ENCODE assay signal across 25 cellular contexts in the genomic region with DNA sequence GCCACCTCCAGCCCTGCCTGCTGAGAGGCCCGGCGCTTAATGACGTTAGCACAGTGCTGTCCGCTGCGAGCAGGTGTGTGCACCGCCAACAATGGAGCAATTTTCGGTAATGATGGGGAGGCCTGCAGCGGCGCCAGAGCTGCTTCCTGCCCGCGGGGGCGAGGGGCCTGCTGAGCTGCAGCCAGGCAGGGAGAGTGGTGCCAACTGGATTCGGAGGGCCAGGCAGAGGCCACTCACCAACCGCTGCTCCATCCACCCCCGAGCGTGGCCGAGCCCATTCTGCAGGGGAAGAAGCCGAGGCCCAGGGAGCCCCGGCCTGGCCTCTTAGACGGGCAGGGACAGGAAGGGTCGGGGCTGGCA. TPM values are rescaled to one million over a fixed set of nuclear protein-coding genes. Genes with fewer than 3 reads are reported as not detected.
DNase-seq lines count a peak whose midpoint lies in the region; ATAC-seq lines count a peak whose summit lies in the region.
"Had no signal": no experiment of that assay in that cellular context is flagged by ENCODE, and none has a peak within 500 bp of the region (broad histone marks: within the 10 kb centered on the region; RNA-seq: fewer than 3 reads in every experiment).

No MANE protein-coding gene starts in this region.

- ATAC-seq in HG03342 (IDR thresholded peaks at IDR 0.05; ENCODE audit: unreplicated experiment) (no peak), GM18873 (IDR thresholded peaks at IDR 0.05; ENCODE audit: low FRiP score, unreplicated experiment) (no peak)
- ATAC-seq: activated CD4-positive, alpha-beta T cell treated with anti-CD3 and anti-CD28 coated beads for 36 hours; activated CD8-positive, alpha-beta memory T cell treated with anti-CD3 and anti-CD28 coated beads, Interleukin-2, amount 10 ng/mL, durations not matched to agents 7 days and 5 days; activated naive CD4-positive, alpha-beta T cell treated with anti-CD3 and anti-CD28 coated beads, Interleukin-2, amount 50 U/mL, for 72 hours; CD8-positive, alpha-beta T cell; stimulated activated naive CD8-positive, alpha-beta T cell treated with anti-CD3 and anti-CD28 coated beads, Interleukin-15, amount 100 ng/mL, for 72 hours had no signal

- H3K9me3 Mint-ChIP-seq in activated CD4-positive, alpha-beta T cell treated with anti-CD3 and anti-CD28 coated beads, Interleukin-2, amount 10 ng/mL, durations not matched to agents 7 days and 5 days = no peaks in the 10 kb centered on the region
- H3K9me3 Mint-ChIP-seq: activated naive CD4-positive, alpha-beta T cell treated with anti-CD3 and anti-CD28 coated beads, Interleukin-2, amount 50 U/mL, for 72 hours; activated T-helper 1 cell treated with anti-CD3 and anti-CD28 coated beads, Interleukin-12 subunit alpha, Interleukin-12 subunit beta, Interleukin-2, Interleukin-4 antibody, amounts not matched to agents 30 ng/mL and 10 ng/mL and 1 ng/mL, durations not matched to agents 14 hours and 24 hours and 36 hours; CD8-positive, alpha-beta T cell; central memory CD8-positive, alpha-beta T cell; stimulated activated naive CD8-positive, alpha-beta T cell treated with anti-CD3 and anti-CD28 coated beads, Interleukin-15, amount 100 ng/mL, for 72 hours; type B pancreatic cell had no signal

- no peak overlapping the region for H3K4me3 Mint-ChIP-seq in activated CD4-positive, alpha-beta T cell treated with anti-CD3 and anti-CD28 coated beads, Interleukin-2, amount 10 ng/mL, durations not matched to agents 7 days and 5 days
- H3K4me3 Mint-ChIP-seq: activated CD4-positive, alpha-beta T cell treated with anti-CD3 and anti-CD28 coated beads for 36 hours; activated CD8-positive, alpha-beta memory T cell treated with anti-CD3 and anti-CD28 coated beads, Interleukin-2, amount 10 ng/mL, durations not matched to agents 7 days and 5 days; activated T-helper 1 cell treated with anti-CD3 and anti-CD28 coated beads, Interleukin-12 subunit alpha, Interleukin-12 subunit beta, Interleukin-2, Interleukin-4 antibody, amounts not matched to agents 30 ng/mL and 10 ng/mL and 1 ng/mL, durations not matched to agents 14 hours and 24 hours and 36 hours; CD8-positive, alpha-beta T cell; central memory CD8-positive, alpha-beta T cell; stimulated activated naive CD8-positive, alpha-beta T cell treated with anti-CD3 and anti-CD28 coated beads, Interleukin-15, amount 100 ng/mL, for 72 hours; type B pancreatic cell had no signal

- no peak overlapping the region for H3K27ac Mint-ChIP-seq in activated CD4-positive, alpha-beta T cell treated with anti-CD3 and anti-CD28 coated beads, Interleukin-2, amount 10 ng/mL, durations not matched to agents 7 days and 5 days
- H3K27ac Mint-ChIP-seq: activated CD4-positive, alpha-beta T cell treated with anti-CD3 and anti-CD28 coated beads for 36 hours; activated CD8-positive, alpha-beta memory T cell treated with anti-CD3 and anti-CD28 coated beads, Interleukin-2, amount 10 ng/mL, durations not matched to agents 7 days and 5 days; activated naive CD4-positive, alpha-beta T cell treated with anti-CD3 and anti-CD28 coated beads, Interleukin-2, amount 50 U/mL, for 72 hours; activated T-helper 1 cell treated with anti-CD3 and anti-CD28 coated beads, Interleukin-12 subunit alpha, Interleukin-12 subunit beta, Interleukin-2, Interleukin-4 antibody, amounts not matched to agents 30 ng/mL and 10 ng/mL and 1 ng/mL, durations not matched to agents 14 hours and 24 hours and 36 hours; CD8-positive, alpha-beta T cell; stimulated activated naive CD8-positive, alpha-beta T cell treated with anti-CD3 and anti-CD28 coated beads, Interleukin-15, amount 100 ng/mL, for 72 hours; type B pancreatic cell had no signal

- H3K27me3 Mint-ChIP-seq in activated CD4-positive, alpha-beta T cell treated with anti-CD3 and anti-CD28 coated beads, Interleukin-2, amount 10 ng/mL, durations not matched to agents 7 days and 5 days = no peaks in the 10 kb centered on the region
- H3K27me3 Mint-ChIP-seq: activated CD8-positive, alpha-beta memory T cell treated with anti-CD3 and anti-CD28 coated beads, Interleukin-2, amount 10 ng/mL, durations not matched to agents 7 days and 5 days had no signal

- no peaks in the 10 kb centered on the region for H3K4me1 Mint-ChIP-seq in activated CD4-positive, alpha-beta T cell treated with anti-CD3 and anti-CD28 coated beads, Interleukin-2, amount 10 ng/mL, durations not matched to agents 7 days and 5 days
- H3K4me1 Mint-ChIP-seq: activated CD4-positive, alpha-beta T cell treated with anti-CD3 and anti-CD28 coated beads for 36 hours; activated CD8-positive, alpha-beta memory T cell treated with anti-CD3 and anti-CD28 coated beads, Interleukin-2, amount 10 ng/mL, durations not matched to agents 7 days and 5 days; central memory CD8-positive, alpha-beta T cell; stimulated activated naive CD8-positive, alpha-beta T cell treated with anti-CD3 and anti-CD28 coated beads, Interleukin-15, amount 100 ng/mL, for 72 hours had no signal

- H3K36me3 Mint-ChIP-seq in activated CD4-positive, alpha-beta T cell treated with anti-CD3 and anti-CD28 coated beads, Interleukin-2, amount 10 ng/mL, durations not matched to agents 7 days and 5 days (ENCODE audit: low read depth) = no peaks in the 10 kb centered on the region
- H3K36me3 Mint-ChIP-seq: activated CD8-positive, alpha-beta memory T cell treated with anti-CD3 and anti-CD28 coated beads, Interleukin-2, amount 10 ng/mL, durations not matched to agents 7 days and 5 days; activated naive CD4-positive, alpha-beta T cell treated with anti-CD3 and anti-CD28 coated beads, Interleukin-2, amount 50 U/mL, for 72 hours; type B pancreatic cell had no signal

- POLR2A ChIA-PET in activated CD4-positive, alpha-beta T cell treated with anti-CD3 and anti-CD28 coated beads, Interleukin-2, amount 10 ng/mL, durations not matched to agents 7 days and 5 days (lab: Charles Lee) = no interaction called here

- DNase-seq in COR-L47 (lab: John Stamatoyannopoulos, UW) = peak; percentile 97
- DNase-seq in NCI-H1105 treated with DMSO at 0.1 percent for 48 hours (lab: John Stamatoyannopoulos, UW) = peak; percentile 90
- DNase-seq in NCI-H2196 (lab: John Stamatoyannopoulos, UW; ENCODE audit: unreplicated experiment) = peak; percentile 58
- DNase-seq in SHP77 treated with DMSO at 0.1 percent for 48 hours (lab: John Stamatoyannopoulos, UW) = peak; percentile 88
- DNase-seq in SIG-M5 treated with dmso at 0.1 percent for 504 hours (lab: John Stamatoyannopoulos, UW; ENCODE audit: unreplicated experiment) = no peak
- DNase-seq in activated CD4-positive, alpha-beta T cell treated with anti-CD3 and anti-CD28 coated beads, Interleukin-2, amount 10 ng/mL, durations not matched to agents 7 days and 5 days = no peak
- DNase-seq: activated CD4-positive, alpha-beta T cell treated with anti-CD3 and anti-CD28 coated beads for 36 hours; activated CD8-positive, alpha-beta memory T cell treated with anti-CD3 and anti-CD28 coated beads, Interleukin-2, amount 10 ng/mL, durations not matched to agents 7 days and 5 days; CD8-positive, alpha-beta T cell; foreskin melanocyte; hippocampal formation; IMR-90; MM.1S; NCI-H446 treated with DMSO at 0.1 percent for 48 hours; stimulated activated CD4-positive, alpha-beta T cell treated with anti-CD3 and anti-CD28 coated beads, Interleukin-4, amount 100 ng/mL, for 24 hours; stimulated activated naive CD8-positive, alpha-beta T cell treated with anti-CD3 and anti-CD28 coated beads, Interleukin-15, amount 100 ng/mL, for 72 hours had no signal

- CTCF ChIA-PET in activated CD4-positive, alpha-beta T cell treated with anti-CD3 and anti-CD28 coated beads, Interleukin-2, amount 10 ng/mL, durations not matched to agents 7 days and 5 days (lab: Charles Lee) = no interaction called here

RNA-seq across cellular contexts. Expression of a gene that starts 9.6 kb away (rescaled TPM):
- not detected for total RNA-seq in activated CD4-positive, alpha-beta T cell treated with anti-CD3 and anti-CD28 coated beads, Interleukin-2, amount 10 ng/mL, durations not matched to agents 7 days and 5 days
- total RNA-seq: activated CD4-positive, alpha-beta T cell treated with anti-CD3 and anti-CD28 coated beads for 36 hours; activated CD8-positive, alpha-beta memory T cell treated with anti-CD3 and anti-CD28 coated beads, Interleukin-2, amount 10 ng/mL, durations not matched to agents 7 days and 5 days; activated naive CD4-positive, alpha-beta T cell treated with anti-CD3 and anti-CD28 coated beads, Interleukin-2, amount 50 U/mL, for 72 hours; activated T-helper 1 cell treated with anti-CD3 and anti-CD28 coated beads, Interleukin-12 subunit alpha, Interleukin-12 subunit beta, Interleukin-2, Interleukin-4 antibody, amounts not matched to agents 30 ng/mL and 10 ng/mL and 1 ng/mL, durations not matched to agents 14 hours and 24 hours and 36 hours; CD8-positive, alpha-beta T cell; epithelial cell of proximal tubule; IMR-90; lung microvascular endothelial cell; T-helper 1 cell treated with Interleukin-12 subunit alpha and Interleukin-12 subunit beta and Interleukin-4 antibody, amounts not matched to agents 30 ng/mL and 1 ng/mL, for 36 hours had no signal

RNA-seq across cellular contexts. Expression of a gene that starts 27.6 kb away (rescaled TPM):
- total RNA-seq in activated CD4-positive, alpha-beta T cell treated with anti-CD3 and anti-CD28 coated beads, Interleukin-2, amount 10 ng/mL, durations not matched to agents 7 days and 5 days = 10 to 100 TPM; 33.6 to 37.3 TPM

RNA-seq across cellular contexts. Expression of a gene that starts 27.8 kb away (rescaled TPM):
- 10 to 100 TPM; 30.2 to 30.9 TPM for total RNA-seq in activated CD4-positive, alpha-beta T cell treated with anti-CD3 and anti-CD28 coated beads, Interleukin-2, amount 10 ng/mL, durations not matched to agents 7 days and 5 days

Comparison
In these comparisons a context has a peak if more than half of its experiments do, and no peak if none do; other contexts are left out.
1. DNase-seq: peak in COR-L47 (single experiment), NCI-H1105 treated with DMSO at 0.1 percent for 48 hours (single experiment), NCI-H2196 (single experiment) and SHP77 treated with DMSO at 0.1 percent for 48 hours (single experiment); none in SIG-M5 treated with dmso at 0.1 percent for 504 hours (single experiment) and activated CD4-positive, alpha-beta T cell treated with anti-CD3 and anti-CD28 coated beads, Interleukin-2, amount 10 ng/mL, durations not matched to agents 7 days and 5 days (single experiment).